In genomic region chr3:104126864-104127553, GRCh38 we compare ENCODE assay signal across 17 cellular contexts.
DNase-seq lines count a peak whose midpoint lies in the region; ATAC-seq, FAIRE-seq and TF ChIP-seq lines count a peak whose summit lies in the region.
"Had no signal": no experiment of that assay in that cellular context is flagged by ENCODE, and none has a peak within 500 bp of the region (broad histone marks: within the 10 kb centered on the region; RNA-seq: fewer than 3 reads in every experiment).

No MANE protein-coding gene starts in this region.

- no peak overlapping the region for H3K14ac ChIP-seq in H1 (ENCODE audit: insufficient read length)
- H3K14ac ChIP-seq in neuronal stem cell (ENCODE audit: low read length): no peak overlapping the region

- ATAC-seq in GM23338 (peak; percentile 31; the same call in 1 of the 3 replicates), left lobe of liver (peak; percentile 83), HG03196 (IDR thresholded peaks at IDR 0.05; ENCODE audit: unreplicated experiment) (no peak)
- ATAC-seq in activated T-helper 17 cell treated with anti-CD3 and anti-CD28 coated beads, Interleukin-2, amount 50 U/mL, for 72 hours (replicated peaks): no peak

- H2BK5ac ChIP-seq in H1 (ENCODE audit: low read depth, low read length) (no peak overlapping the region), neuronal stem cell (ENCODE audit: low read length) (no peak overlapping the region)

- H2BK20ac ChIP-seq in H1 (ENCODE audit: low read length): no peak overlapping the region

- TF ChIP-seq POLR2A in H1 (IDR thresholded peaks at IDR 0.05; ENCODE audit: control extremely low read depth in 1 of 2, low read depth in 2 of 2, low read length in 2 of 2) (no peak), suprapubic skin (IDR thresholded peaks at IDR 0.05) (no peak)

- H3K4me1 ChIP-seq in GM23338 (ENCODE audit: insufficient read depth): no peaks in the 10 kb centered on the region
- H3K4me1 ChIP-seq in H1 (replicated peaks in 1 of 4; ENCODE audit: control insufficient read depth in 3 of 4, insufficient read depth in 4 of 4, low read length in 3 of 4): peaks cover 0 to 6% (median 0%) of the 10 kb centered on the region in 4 experiments; a peak in 2 of 7 replicates
- no peaks in the 10 kb centered on the region for H3K4me1 ChIP-seq in neuronal stem cell (ENCODE audit: control insufficient read depth in 2 of 2, insufficient read depth in 1 of 2, low read depth in 1 of 2, low read length in 2 of 2)
- no peaks in the 10 kb centered on the region for H3K4me1 ChIP-seq in suprapubic skin
- H3K4me1 ChIP-seq: Caco-2 had no signal

- no peaks in the 10 kb centered on the region for H3K23me2 ChIP-seq in H1 (ENCODE audit: low read depth, low read length)

- no peak overlapping the region for H2BK120ac ChIP-seq in H1 (replicated peaks; ENCODE audit: low read depth, low read length)
- H2BK120ac ChIP-seq in neuronal stem cell (ENCODE audit: low read depth, low read length): no peak overlapping the region

- DNase-seq in GM23338 (ENCODE audit: low spot score) (peak; percentile 3), H1 (ENCODE audit: low read depth in 1 of 2, low spot score in 2 of 2) (no peak), left lobe of liver (ENCODE audit: low spot score) (peak; percentile 54), neuronal stem cell (ENCODE audit: low spot score) (no peak), suprapubic skin (ENCODE audit: low spot score in 2 of 2) (no peak), NCI-H69 (lab: John Stamatoyannopoulos, UW) (no peak)
- DNase-seq: Caco-2; CD8-positive, alpha-beta memory T cell; DND-41; GDM1; HCEC 1CT; HFFc6 had no signal

- H3K27ac Mint-ChIP-seq in GM23338: no peak overlapping the region
- no peak overlapping the region for H3K27ac Mint-ChIP-seq in activated T-helper 17 cell treated with anti-CD3 and anti-CD28 coated beads, Interleukin-2, amount 50 U/mL, for 72 hours
- H3K27ac Mint-ChIP-seq: CD8-positive, alpha-beta memory T cell; HFFc6; IgD-negative memory B cell had no signal

- H2AK5ac ChIP-seq in H1 (ENCODE audit: low read depth, low read length): no peak overlapping the region
- no peak overlapping the region for H2AK5ac ChIP-seq in neuronal stem cell (ENCODE audit: low read depth, low read length)

- H4K91ac ChIP-seq in H1 (replicated peaks; ENCODE audit: insufficient read length, low read length) (no peak overlapping the region), neuronal stem cell (ENCODE audit: low read depth, low read length, poor library complexity) (no peak overlapping the region)

- H3K27ac ChIP-seq in GM23338 (ENCODE audit: low read depth) (no peak overlapping the region), H1 (ENCODE audit: low read depth, low read length) (no peak overlapping the region), neuronal stem cell (replicated peaks; ENCODE audit: low read length) (no peak overlapping the region), suprapubic skin (no peak overlapping the region)
- H3K27ac ChIP-seq: 22Rv1 had no signal

- no peak overlapping the region for H3K4me2 ChIP-seq in GM23338
- H3K4me2 ChIP-seq in H1 (ENCODE audit: insufficient read depth in 1 of 2, low read depth in 2 of 2, low read length in 2 of 2): no peak overlapping the region
- no peak overlapping the region for H3K4me2 ChIP-seq in neuronal stem cell (ENCODE audit: insufficient read depth, low read length, poor library complexity, severe bottlenecking)

- POLR2A ChIA-PET in H1 (lab: Charles Lee; ENCODE audit: partially characterized antibody): no interaction called here

- H3K4ac ChIP-seq in H1 (replicated peaks; ENCODE audit: insufficient read length, low read depth, low read length) (no peak overlapping the region), neuronal stem cell (ENCODE audit: low read length) (no peak overlapping the region)

- no peak for FAIRE-seq in H1 (lab: Jason Lieb, UNC)
- FAIRE-seq: GM12892 had no signal

- H3K36me3 ChIP-seq in GM23338 (ENCODE audit: insufficient read depth) (no peaks in the 10 kb centered on the region), H1 (ENCODE audit: control insufficient read depth in 2 of 4, insufficient read depth in 4 of 4, low read length in 3 of 4) (no peaks in the 10 kb centered on the region), neuronal stem cell (replicated peaks in 1 of 2; ENCODE audit: control insufficient read depth in 2 of 2, insufficient read depth in 2 of 2, low read length in 2 of 2) (no peaks in the 10 kb centered on the region), suprapubic skin (no peaks in the 10 kb centered on the region)

- no peaks in the 10 kb centered on the region for H3F3A ChIP-seq in GM23338 (replicated peaks; ENCODE audit: low read depth)

- WGBS in H1 (ENCODE audit: extremely low coverage in 1 of 2, insufficient coverage in 1 of 2, insufficient read length in 1 of 2, insufficient replicate concordance in 2 of 2, low coverage in 1 of 2, low lambda C conversion rate in 2 of 2, missing lambda C conversion rate in 1 of 2), 2 experiments: 89% methylated on average over 7 of the region's 7 CpGs; no CpG with 5 or more reads in 1 of the 2 experiments
- no CpG with 5 or more reads among the region's 7 CpGs for whole genome bisulfite sequencing in neuronal stem cell (ENCODE audit: extremely low coverage in 2 of 2, insufficient read length in 2 of 2, insufficient replicate concordance in 1 of 2), 2 donors
- WGBS in suprapubic skin: 90% methylated on average over 7 of the region's 7 CpGs

- no peak overlapping the region for H2BK15ac ChIP-seq in H1 (ENCODE audit: low read length)
- no peak overlapping the region for H2BK15ac ChIP-seq in neuronal stem cell (ENCODE audit: low read length)

- H2BK12ac ChIP-seq in H1 (ENCODE audit: low read depth, low read length): no peak overlapping the region
- no peak overlapping the region for H2BK12ac ChIP-seq in neuronal stem cell (ENCODE audit: low read length)

- TF ChIP-seq CTCF in GM23338 (conservative IDR thresholded peaks at IDR 0.05; ENCODE audit: low read depth in 2 of 2) (peak in 1 of 2 experiments; percentile 16; a peak in 1 of 4 replicates), H1 (IDR thresholded peaks at IDR 0.05; ENCODE audit: control extremely low read depth in 1 of 3, insufficient read depth in 1 of 3, low read depth in 1 of 3, low read length in 3 of 3) (peak in 1 of 3 experiments; percentile 10; a peak in 1 of 4 replicates), suprapubic skin (IDR thresholded peaks at IDR 0.05) (no peak)

- H3K27me3 ChIP-seq in GM23338 (ENCODE audit: insufficient read depth): no peaks in the 10 kb centered on the region
- H3K27me3 ChIP-seq in H1 (replicated peaks in 1 of 4; ENCODE audit: control insufficient read depth in 3 of 4, extremely low read depth in 1 of 4, insufficient read depth in 3 of 4, low read length in 3 of 4): no peaks in the 10 kb centered on the region
- no peaks in the 10 kb centered on the region for H3K27me3 ChIP-seq in neuronal stem cell (ENCODE audit: control insufficient read depth in 3 of 3, insufficient read depth in 3 of 3, low read depth in 1 of 3, low read length in 3 of 3)
- no peaks in the 10 kb centered on the region for H3K27me3 ChIP-seq in suprapubic skin

- no peak overlapping the region for H3K56ac ChIP-seq in H1 (replicated peaks; ENCODE audit: insufficient read length, low read depth, low read length)

- no peak overlapping the region for H4K8ac ChIP-seq in H1 (ENCODE audit: extremely low read depth, insufficient read depth, low read length)
- H4K8ac ChIP-seq in neuronal stem cell (ENCODE audit: low read depth, low read length): no peak overlapping the region

- H3K9me3 Mint-ChIP-seq in GM23338: no peaks in the 10 kb centered on the region; the same call in 2 of the 3 replicates
- peaks cover 5% of the 10 kb centered on the region for H3K9me3 Mint-ChIP-seq in activated T-helper 17 cell treated with anti-CD3 and anti-CD28 coated beads, Interleukin-2, amount 50 U/mL, for 72 hours

- no peak for TF ChIP-seq EP300 in H1 (IDR thresholded peaks at IDR 0.05; ENCODE audit: borderline replicate concordance in 1 of 2, low read depth in 2 of 2, low read length in 2 of 2)
- TF ChIP-seq EP300 in suprapubic skin (IDR thresholded peaks at IDR 0.05): no peak

- no peaks in the 10 kb centered on the region for H3K4me1 Mint-ChIP-seq in GM23338
- H3K4me1 Mint-ChIP-seq in activated T-helper 17 cell treated with anti-CD3 and anti-CD28 coated beads, Interleukin-2, amount 50 U/mL, for 72 hours: no peaks in the 10 kb centered on the region
- H3K4me1 Mint-ChIP-seq: CD8-positive, alpha-beta memory T cell; IgD-negative memory B cell had no signal

- H3K4me3 Mint-ChIP-seq in GM23338: no peak overlapping the region
- H3K4me3 Mint-ChIP-seq in activated T-helper 17 cell treated with anti-CD3 and anti-CD28 coated beads, Interleukin-2, amount 50 U/mL, for 72 hours: no peak overlapping the region
- H3K4me3 Mint-ChIP-seq: CD8-positive, alpha-beta memory T cell; HFFc6; IgD-negative memory B cell had no signal

- TF ChIP-seq RAD21 in H1 (IDR thresholded peaks at IDR 0.05 in 1 of 2, conservative IDR thresholded peaks at IDR 0.05 in 1 of 2; ENCODE audit: low read depth in 2 of 2, low read length in 2 of 2): peak; percentile 20 to 44; a peak in 2 of 4 replicates

- H3K79me1 ChIP-seq in H1 (ENCODE audit: low read depth, low read length) (no peaks in the 10 kb centered on the region), neuronal stem cell (ENCODE audit: low read depth, low read length) (no peaks in the 10 kb centered on the region)

- H3K79me2 ChIP-seq in GM23338 (replicated peaks; ENCODE audit: insufficient read depth): no peaks in the 10 kb centered on the region
- no peaks in the 10 kb centered on the region for H3K79me2 ChIP-seq in H1 (ENCODE audit: control insufficient read depth in 1 of 2, insufficient read depth in 2 of 2, low read length in 2 of 2)

- H3K36me3 Mint-ChIP-seq in GM23338 (ENCODE audit: low read depth): peaks cover 4% of the 10 kb centered on the region; the same call in 1 of the 3 replicates
- no peaks in the 10 kb centered on the region for H3K36me3 Mint-ChIP-seq in activated T-helper 17 cell treated with anti-CD3 and anti-CD28 coated beads, Interleukin-2, amount 50 U/mL, for 72 hours (ENCODE audit: low read depth)
- H3K36me3 Mint-ChIP-seq: CD8-positive, alpha-beta memory T cell; IgD-negative memory B cell had no signal

- CTCF ChIA-PET in H1 (lab: Charles Lee; ENCODE audit: partially characterized antibody): interaction anchor here (0.8 kb wide), 1 partner anchor 18 kb away, joined by 3 read pairs; no protein-coding TSS in a partner anchor

- H4K20me1 ChIP-seq in GM23338 (replicated peaks; ENCODE audit: insufficient read depth) (no peaks in the 10 kb centered on the region), H1 (replicated peaks in 1 of 2; ENCODE audit: control insufficient read depth in 1 of 2, insufficient read depth in 2 of 2, low read length in 2 of 2) (no peaks in the 10 kb centered on the region)

- H3K9me2 ChIP-seq in GM23338 (ENCODE audit: insufficient read depth): peaks cover 3% of the 10 kb centered on the region; the same call in 1 of the 2 replicates

- H3K9ac ChIP-seq in H1 (replicated peaks in 1 of 4; ENCODE audit: extremely low read depth in 1 of 4, low read depth in 3 of 4, low read length in 3 of 4) (no peak overlapping the region), neuronal stem cell (ENCODE audit: low read depth, low read length, poor library complexity) (peak overlapping the region; percentile 24)

- no peak overlapping the region for H3K4me3 ChIP-seq in GM23338
- no peak overlapping the region for H3K4me3 ChIP-seq in H1 (ENCODE audit: extremely low read depth in 1 of 4, insufficient read depth in 2 of 4, low read depth in 3 of 4, low read length in 4 of 4)
- no peak overlapping the region for H3K4me3 ChIP-seq in neuronal stem cell (ENCODE audit: low read length in 2 of 2)
- no peak overlapping the region for H3K4me3 ChIP-seq in suprapubic skin

- H2AFZ ChIP-seq in GM23338 (no peak overlapping the region), H1 (ENCODE audit: low read length) (no peak overlapping the region), neuronal stem cell (ENCODE audit: low read length) (no peak overlapping the region)

- H3K23ac ChIP-seq in H1 (ENCODE audit: insufficient read length) (no peak overlapping the region), neuronal stem cell (ENCODE audit: low read depth, low read length, poor library complexity) (no peak overlapping the region)

- H3K18ac ChIP-seq in H1 (ENCODE audit: extremely low read depth, low read length) (no peak overlapping the region), neuronal stem cell (ENCODE audit: low read length) (no peak overlapping the region)

- H3K27me3 Mint-ChIP-seq in GM23338 (ENCODE audit: insufficient read depth, low read depth, poor library complexity): no peaks in the 10 kb centered on the region
- no peaks in the 10 kb centered on the region for H3K27me3 Mint-ChIP-seq in activated T-helper 17 cell treated with anti-CD3 and anti-CD28 coated beads, Interleukin-2, amount 50 U/mL, for 72 hours
- H3K27me3 Mint-ChIP-seq: IgD-negative memory B cell had no signal

- no peak overlapping the region for H4K5ac ChIP-seq in H1 (ENCODE audit: insufficient read length, low read depth, low read length)

- no peaks in the 10 kb centered on the region for H3K9me3 ChIP-seq in H1 (ENCODE audit: insufficient read depth in 2 of 2, low read depth in 1 of 2, low read length in 1 of 2)
- no peaks in the 10 kb centered on the region for H3K9me3 ChIP-seq in neuronal stem cell (replicated peaks in 1 of 2; ENCODE audit: control insufficient read depth in 2 of 2, insufficient read depth in 1 of 2, low read depth in 1 of 2, low read length in 2 of 2)
- no peaks in the 10 kb centered on the region for H3K9me3 ChIP-seq in suprapubic skin

Comparison
In these comparisons a context has a peak if more than half of its experiments do, and no peak if none do; other contexts are left out.
1. ATAC-seq: peak in GM23338 (single experiment) and left lobe of liver (single experiment); none in activated T-helper 17 cell treated with anti-CD3 and anti-CD28 coated beads, Interleukin-2, amount 50 U/mL, for 72 hours (single experiment) and HG03196 (single experiment).
2. DNase-seq: peak in GM23338 (single experiment) and left lobe of liver (single experiment); none in H1 (0 of 2), neuronal stem cell (single experiment), suprapubic skin (0 of 2) and NCI-H69 (single experiment).